Comparison of ENCODE assay signal across 11 cellular contexts in the genomic region with DNA sequence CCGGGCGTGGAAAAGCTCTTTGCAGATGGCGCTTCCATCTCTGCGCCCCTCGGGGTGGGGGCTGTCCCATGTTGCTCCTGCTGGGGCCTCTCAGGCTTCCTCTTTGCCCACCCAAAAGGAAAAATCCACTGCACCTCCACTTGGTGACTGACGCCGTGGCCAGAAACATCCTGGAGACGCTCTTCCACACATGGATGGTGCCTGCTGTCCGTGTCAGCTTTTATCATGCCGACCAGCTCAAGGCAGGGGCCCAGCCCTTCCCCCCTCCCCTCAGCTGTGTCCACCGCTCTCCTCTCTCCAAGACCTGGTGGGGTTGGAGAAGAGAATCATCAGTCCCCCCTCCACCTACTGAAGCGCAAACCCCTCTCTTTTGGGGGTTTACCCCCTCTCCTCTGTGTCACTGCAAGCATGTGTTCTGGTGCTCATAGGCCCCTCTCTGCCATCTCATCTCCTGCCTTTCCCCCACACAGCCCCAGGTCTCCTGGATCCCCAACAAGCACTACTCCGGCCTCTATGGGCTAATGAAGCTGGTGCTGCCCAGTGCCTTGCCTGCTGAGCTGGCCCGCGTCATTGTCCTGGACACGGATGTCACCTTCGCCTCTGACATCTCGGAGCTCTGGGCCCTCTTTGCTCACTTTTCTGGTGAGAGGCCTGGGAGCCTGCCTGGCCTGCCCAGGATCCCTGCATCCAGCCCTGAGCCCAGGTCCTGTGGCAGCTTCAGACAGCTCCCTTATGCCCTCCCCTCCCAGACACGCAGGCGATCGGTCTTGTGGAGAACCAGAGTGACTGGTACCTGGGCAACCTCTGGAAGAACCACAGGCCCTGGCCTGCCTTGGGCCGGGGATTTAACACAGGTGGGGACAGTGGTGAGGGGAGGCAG. TPM values are rescaled to one million over a fixed set of nuclear protein-coding genes. Genes with fewer than 3 reads are reported as not detected.
DNase-seq lines count a peak whose midpoint lies in the region; ATAC-seq, FAIRE-seq and TF ChIP-seq lines count a peak whose summit lies in the region.
"Had no signal": no experiment of that assay in that cellular context is flagged by ENCODE, and none has a peak within 500 bp of the region (broad histone marks: within the 10 kb centered on the region; RNA-seq: fewer than 3 reads in every experiment).

No MANE protein-coding gene starts in this region.

- H3K79me2 ChIP-seq in keratinocyte (ENCODE audit: control insufficient read depth, insufficient read depth, low read length) = peaks cover 10% of the 10 kb centered on the region

- no peaks in the 10 kb centered on the region for H3K9me3 ChIP-seq in keratinocyte (ENCODE audit: control insufficient read depth, low read depth, low read length)

- no peak overlapping the region for H3K27ac ChIP-seq in keratinocyte (ENCODE audit: control insufficient read depth, insufficient read depth, low read length)
- H3K27ac ChIP-seq: dorsolateral prefrontal cortex had no signal

- H3K27ac Mint-ChIP-seq in T-cell = peak overlapping the region; percentile 11 to 46
- H3K27ac Mint-ChIP-seq in stimulated activated memory B cell treated with anti-CD40 and anti-IgM and Interleukin-4, amounts not matched to agents 10 μg/mL and 1 μg/mL and 100 μg/mL, for 72 hours = peak overlapping the region; percentile 82

- H3K27me3 Mint-ChIP-seq in activated T-cell treated with anti-CD3 and anti-CD28 coated beads, Interleukin-2, amount 50 U/mL, for 4 hours (ENCODE audit: low read depth) = peaks cover 14% of the 10 kb centered on the region
- peaks cover 0 to 13% of the 10 kb centered on the region in 2 donors for H3K27me3 Mint-ChIP-seq in T-cell
- H3K27me3 Mint-ChIP-seq in stimulated activated memory B cell treated with anti-CD40 and anti-IgM and Interleukin-4, amounts not matched to agents 10 μg/mL and 1 μg/mL and 100 μg/mL, for 72 hours = no peaks in the 10 kb centered on the region

- no peaks in the 10 kb centered on the region for H3K27me3 ChIP-seq in keratinocyte (ENCODE audit: control insufficient read depth, extremely low read depth, insufficient read depth, low read length)

- peak overlapping the region; percentile 68 for H3K4me3 Mint-ChIP-seq in activated T-cell treated with anti-CD3 and anti-CD28 coated beads, Interleukin-2, amount 50 U/mL, for 4 hours
- peak overlapping the region; percentile 47 to 58 (median 47) for H3K4me3 Mint-ChIP-seq in T-cell
- H3K4me3 Mint-ChIP-seq in stimulated activated memory B cell treated with anti-CD40 and anti-IgM and Interleukin-4, amounts not matched to agents 10 μg/mL and 1 μg/mL and 100 μg/mL, for 72 hours = peak overlapping the region; percentile 68

- FAIRE-seq in keratinocyte (lab: Jason Lieb, UNC) = no peak
- FAIRE-seq: G401.6 had no signal

- H3K36me3 Mint-ChIP-seq in activated T-cell treated with anti-CD3 and anti-CD28 coated beads, Interleukin-2, amount 50 U/mL, for 4 hours (ENCODE audit: insufficient read depth) = no peaks in the 10 kb centered on the region
- H3K36me3 Mint-ChIP-seq in T-cell = no peaks in the 10 kb centered on the region
- H3K36me3 Mint-ChIP-seq in stimulated activated memory B cell treated with anti-CD40 and anti-IgM and Interleukin-4, amounts not matched to agents 10 μg/mL and 1 μg/mL and 100 μg/mL, for 72 hours = peaks cover 14% of the 10 kb centered on the region

- H3K9me3 Mint-ChIP-seq in activated T-cell treated with anti-CD3 and anti-CD28 coated beads, Interleukin-2, amount 50 U/mL, for 4 hours = no peaks in the 10 kb centered on the region
- no peaks in the 10 kb centered on the region for H3K9me3 Mint-ChIP-seq in T-cell
- no peaks in the 10 kb centered on the region for H3K9me3 Mint-ChIP-seq in stimulated activated memory B cell treated with anti-CD40 and anti-IgM and Interleukin-4, amounts not matched to agents 10 μg/mL and 1 μg/mL and 100 μg/mL, for 72 hours

- TF ChIP-seq CTCF in keratinocyte (optimal IDR thresholded peaks at IDR 0.05 in 1 of 3, IDR thresholded peaks at IDR 0.05 in 1 of 3, conservative IDR thresholded peaks at IDR 0.05 in 1 of 3; ENCODE audit: extremely low read depth in 1 of 3, insufficient read depth in 2 of 3, low read length in 3 of 3) = no peak

- CTCF ChIA-PET in T-cell (lab: Charles Lee) = no interaction called here

- peaks cover 5% of the 10 kb centered on the region for H3K9me1 ChIP-seq in keratinocyte (ENCODE audit: control insufficient read depth, extremely low read depth, insufficient read depth, low read length)

- dilution Hi-C loops in keratinocyte (cut with MboI; ENCODE audit: extremely low pct_ligation_motif_present, low sequenced_read_pairs) = no loop called here

- ATAC-seq in activated T-cell treated with anti-CD3 and anti-CD28 coated beads, Interleukin-2, amount 50 U/mL, for 4 hours = no peak
- ATAC-seq in T-cell (replicated peaks in 1 of 4) (no peak), HG03108 (IDR thresholded peaks at IDR 0.05; ENCODE audit: unreplicated experiment) (no peak)
- ATAC-seq in stimulated activated memory B cell treated with anti-CD40 and anti-IgM and Interleukin-4, amounts not matched to agents 10 μg/mL and 1 μg/mL and 100 μg/mL, for 72 hours = no peak

- H3K9ac ChIP-seq in keratinocyte (ENCODE audit: control insufficient read depth, extremely low read depth, insufficient read depth, low read length) = no peak overlapping the region

- no peak for DNase-seq in activated T-cell treated with anti-CD3 and anti-CD28 coated beads, Interleukin-2, amount 50 U/mL, for 4 hours
- DNase-seq in activated T-cell treated with anti-CD3 and anti-CD28 coated beads, Interleukin-2, amount 50 U/mL, for 48 hours = no peak
- DNase-seq in T-cell (peak in 3 of 34 experiments; percentile 5 to 23 (median 12)), keratinocyte (ENCODE audit: low read depth, low spot score) (no peak), inferior parietal cortex (ENCODE audit: extremely low spot score) (no peak), midbrain (lab: John Stamatoyannopoulos, UW) (no peak)
- DNase-seq: NCI-H1694 treated with DMSO at 0.1 percent for 48 hours had no signal

- H3K4me1 Mint-ChIP-seq in activated T-cell treated with anti-CD3 and anti-CD28 coated beads, Interleukin-2, amount 50 U/mL, for 4 hours (ENCODE audit: low read depth) = peaks cover 34% of the 10 kb centered on the region
- peaks cover 39 to 53% (median 40%) of the 10 kb centered on the region in 3 donors for H3K4me1 Mint-ChIP-seq in T-cell
- peaks cover 68% of the 10 kb centered on the region for H3K4me1 Mint-ChIP-seq in stimulated activated memory B cell treated with anti-CD40 and anti-IgM and Interleukin-4, amounts not matched to agents 10 μg/mL and 1 μg/mL and 100 μg/mL, for 72 hours

- peak overlapping the region in 2 of 3 experiments; percentile 44 to 64 for H3K4me3 ChIP-seq in keratinocyte (ENCODE audit: control insufficient read depth in 2 of 3, extremely low read depth in 1 of 3, insufficient read depth in 2 of 3, low read depth in 1 of 3, low read length in 3 of 3)

- H3K36me3 ChIP-seq in keratinocyte (ENCODE audit: control insufficient read depth in 2 of 2, extremely low read depth in 1 of 2, insufficient read depth in 2 of 2, low read length in 2 of 2) = peaks cover 0 to 11% of the 10 kb centered on the region in 2 experiments

- H2AFZ ChIP-seq in keratinocyte (ENCODE audit: control insufficient read depth, low read length) = no peak overlapping the region

- H3K4me1 ChIP-seq in keratinocyte (ENCODE audit: control insufficient read depth, extremely low read depth, insufficient read depth, low read length) = peaks cover 22% of the 10 kb centered on the region

- POLR2A ChIA-PET in T-cell (lab: Charles Lee) = no interaction called here

- peak overlapping the region; percentile 49 for H3K4me2 ChIP-seq in keratinocyte (ENCODE audit: control insufficient read depth, extremely low read depth, insufficient read depth, low read depth, low read length)

- no peaks in the 10 kb centered on the region for H4K20me1 ChIP-seq in keratinocyte (ENCODE audit: control insufficient read depth, extremely low read depth, insufficient read depth, low read length)

RNA-seq across cellular contexts. Expression of gene LARGE2, which starts 1.8 kb away (rescaled TPM):
- 1 to 10 TPM; 1.8 to 6.0 (median 3.6) TPM for total RNA-seq in activated T-cell treated with anti-CD3 and anti-CD28 coated beads, Interleukin-2, amount 50 U/mL, for 4 hours
- 1 to 10 TPM; 2.5 to 9.6 (median 5.1) TPM for total RNA-seq in T-cell
- 7.1 to 29.9 TPM (median 11.1 TPM) in 3 replicates for polyA plus RNA-seq in keratinocyte
- polyA plus RNA-seq in keratinocyte (2011; ENCODE audit: low read depth) = 1.5 TPM
- 5.0 and 13.1 TPM in 2 replicates for polyA plus RNA-seq in keratinocyte (2011; cell fraction: cytosol; rRNA removed)
- 16.6 and 26.6 TPM in 2 replicates for polyA plus RNA-seq in keratinocyte (2011; cell fraction: nucleus; rRNA removed)
- polyA plus RNA-seq in keratinocyte (2012; ENCODE audit: low replicate concordance) = 5.6 and 30.7 TPM in 2 replicates
- polyA minus RNA-seq in keratinocyte = 5.9 to 53.5 TPM (median 6.1 TPM) in 3 replicates
- 12.1 TPM for polyA minus RNA-seq in keratinocyte (2011; cell fraction: cytosol; rRNA and poly(A)+ RNA removed)
- polyA minus RNA-seq in keratinocyte (2011; cell fraction: nucleus; rRNA and poly(A)+ RNA removed) = 4.4 and 6.1 TPM in 2 replicates

RNA-seq across cellular contexts. Expression of gene PEX16, which starts 6.6 kb away (rescaled TPM):
- 10 to 100 TPM; 44.6 to 52.6 (median 50.7) TPM for total RNA-seq in activated T-cell treated with anti-CD3 and anti-CD28 coated beads, Interleukin-2, amount 50 U/mL, for 4 hours
- 10 to 100 TPM; 49.4 to 87.5 (median 65.2) TPM for total RNA-seq in T-cell
- polyA plus RNA-seq in keratinocyte = 16.7 to 25.1 TPM (median 17.2 TPM) in 3 replicates
- 15.4 TPM for polyA plus RNA-seq in keratinocyte (2011; ENCODE audit: low read depth)
- 9.5 and 22.0 TPM in 2 replicates for polyA plus RNA-seq in keratinocyte (2011; cell fraction: cytosol; rRNA removed)
- 30.3 and 31.9 TPM in 2 replicates for polyA plus RNA-seq in keratinocyte (2011; cell fraction: nucleus; rRNA removed)
- 16.7 and 24.5 TPM in 2 replicates for polyA plus RNA-seq in keratinocyte (2012; ENCODE audit: low replicate concordance)
- 12.8 to 14.6 TPM (median 13.0 TPM) in 3 replicates for polyA minus RNA-seq in keratinocyte
- polyA minus RNA-seq in keratinocyte (2011; cell fraction: cytosol; rRNA and poly(A)+ RNA removed) = 24.2 TPM
- 20.4 and 26.9 TPM in 2 replicates for polyA minus RNA-seq in keratinocyte (2011; cell fraction: nucleus; rRNA and poly(A)+ RNA removed)

RNA-seq across cellular contexts. Expression of gene FREY1, which starts 17.2 kb away (rescaled TPM):
- 1 to 10 TPM; 2.3 to 3.3 (median 2.4) TPM for total RNA-seq in activated T-cell treated with anti-CD3 and anti-CD28 coated beads, Interleukin-2, amount 50 U/mL, for 4 hours
- total RNA-seq in T-cell = 1 to 10 TPM; 2.5 to 6.8 (median 4.6) TPM
- polyA plus RNA-seq in keratinocyte = 0.25 to 0.32 TPM in 2 of 3 replicates, not detected in the other
- not detected for polyA plus RNA-seq in keratinocyte (2011; ENCODE audit: low read depth)
- 0.22 TPM in 1 of 2 replicates, not detected in the other for polyA plus RNA-seq in keratinocyte (2011; cell fraction: cytosol; rRNA removed)
- 1.4 and 1.9 TPM in 2 replicates for polyA plus RNA-seq in keratinocyte (2011; cell fraction: nucleus; rRNA removed)
- not detected in 2 replicates for polyA plus RNA-seq in keratinocyte (2012; ENCODE audit: low replicate concordance)
- polyA minus RNA-seq in keratinocyte = 1.0 to 3.9 TPM (median 1.6 TPM) in 3 replicates
- polyA minus RNA-seq in keratinocyte (2011; cell fraction: cytosol; rRNA and poly(A)+ RNA removed) = not detected
- 4.8 and 5.0 TPM in 2 replicates for polyA minus RNA-seq in keratinocyte (2011; cell fraction: nucleus; rRNA and poly(A)+ RNA removed)

RNA-seq across cellular contexts. Expression of gene MAPK8IP1, which starts 38.8 kb away (rescaled TPM):
- total RNA-seq in activated T-cell treated with anti-CD3 and anti-CD28 coated beads, Interleukin-2, amount 50 U/mL, for 4 hours = 1 to 10 TPM in 1 of 3 donors, under 1 TPM in 2; 0.71 to 1.4 (median 0.87) TPM
- total RNA-seq in T-cell = 1 to 10 TPM in 4 of 5 donors, under 1 TPM in 1; 0.90 to 9.9 (median 1.8) TPM
- polyA plus RNA-seq in keratinocyte = 0.51 to 0.95 TPM (median 0.83 TPM) in 3 replicates
- 0.24 TPM for polyA plus RNA-seq in keratinocyte (2011; ENCODE audit: low read depth)
- polyA plus RNA-seq in keratinocyte (2011; cell fraction: cytosol; rRNA removed) = 0.66 and 1.4 TPM in 2 replicates
- 0.62 and 0.89 TPM in 2 replicates for polyA plus RNA-seq in keratinocyte (2011; cell fraction: nucleus; rRNA removed)
- polyA plus RNA-seq in keratinocyte (2012; ENCODE audit: low replicate concordance) = 0.44 and 0.94 TPM in 2 replicates
- 0.67 to 0.92 TPM (median 0.69 TPM) in 3 replicates for polyA minus RNA-seq in keratinocyte
- polyA minus RNA-seq in keratinocyte (2011; cell fraction: cytosol; rRNA and poly(A)+ RNA removed) = 4.2 TPM
- 0.53 and 1.1 TPM in 2 replicates for polyA minus RNA-seq in keratinocyte (2011; cell fraction: nucleus; rRNA and poly(A)+ RNA removed)
